ENCODE assay signal across 21 cellular contexts in the genomic region with DNA sequence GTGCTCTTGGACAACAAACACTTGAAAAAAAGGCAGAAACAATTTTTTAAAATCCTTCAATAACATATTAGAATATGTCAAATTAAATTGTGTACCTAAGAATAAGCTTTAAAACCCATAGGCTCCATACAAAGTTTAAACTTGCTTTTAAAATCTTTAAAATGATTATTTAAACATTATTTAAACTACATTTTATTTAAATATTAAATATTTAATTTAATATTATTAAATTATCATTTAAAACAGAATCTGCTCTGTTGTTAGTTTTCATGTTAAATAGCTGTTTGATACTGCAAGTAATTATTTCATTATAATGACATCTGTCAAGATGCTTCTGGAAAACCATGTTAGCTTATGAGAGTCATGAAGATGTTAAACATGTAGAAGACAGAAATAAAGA.
"Had no signal": no experiment of that assay in that cellular context is flagged by ENCODE, and none has a peak within 500 bp of the region (broad histone marks: within the 10 kb centered on the region; RNA-seq: fewer than 3 reads in every experiment).

No MANE protein-coding gene starts in this region.

- H3K4me3 ChIP-seq: K562, MG63 had no signal

- H3K4me3 Mint-ChIP-seq: IgD-negative memory B cell had no signal

- H3K4me1 Mint-ChIP-seq: IgD-negative memory B cell had no signal

- H3K27me3 Mint-ChIP-seq: IgD-negative memory B cell had no signal

- H3K4me2 ChIP-seq: SK-N-SH had no signal

- H3K27ac ChIP-seq: RWPE1 had no signal

- H3K27me3 ChIP-seq: MG63 had no signal

- H3K9ac ChIP-seq: SK-N-SH had no signal

- H3K27ac Mint-ChIP-seq: IgD-negative memory B cell had no signal

- DNase-seq: MG63, NCI-H1092, NCI-H1105 treated with DMSO at 0.1 percent for 48 hours, NCI-H1417 treated with DMSO at 0.1 percent for 48 hours, NCI-H146, NCI-H187, NCI-H2029, NCI-H2081 treated with DMSO at 0.1 percent for 48 hours, NCI-H2171, NCI-H226, NCI-H446, NCI-H510A, NCI-H524 treated with DMSO at 0.1 percent for 48 hours, NCI-H69, NCI-H774, SHP77, SK-N-SH, SW 1271 had no signal

- FAIRE-seq: K562 had no signal

- ATAC-seq: K562 had no signal
